In the genomic region with DNA sequence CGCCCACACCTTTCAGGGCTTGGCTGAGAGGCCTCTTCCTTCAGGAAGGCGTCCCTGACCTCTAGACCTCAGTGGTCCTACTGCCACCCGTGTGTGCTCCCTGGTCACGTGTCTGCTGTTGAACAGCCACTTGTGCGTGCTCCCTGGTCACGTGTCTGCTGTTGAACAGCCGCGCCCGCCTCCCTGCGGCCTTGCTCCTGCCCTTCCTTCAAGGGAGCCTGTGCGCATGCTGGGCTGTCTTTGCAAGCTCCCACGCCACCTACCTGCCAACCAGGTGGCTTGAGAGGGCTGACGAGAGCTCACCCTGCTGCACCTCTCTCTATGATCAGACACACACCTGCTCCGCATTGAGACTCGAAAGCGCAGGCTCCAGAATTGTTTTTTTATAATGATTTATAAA, we compare ENCODE assay signal across 1 cellular context.
TF ChIP-seq lines count a peak whose summit lies in the region.

No MANE protein-coding gene starts in this region.

TF ChIP-seq in K562, 482 proteins besides CTCF, POLR2A, EP300 and RAD21 (continued from another document):
- TF ChIP-seq, protein P1, sequence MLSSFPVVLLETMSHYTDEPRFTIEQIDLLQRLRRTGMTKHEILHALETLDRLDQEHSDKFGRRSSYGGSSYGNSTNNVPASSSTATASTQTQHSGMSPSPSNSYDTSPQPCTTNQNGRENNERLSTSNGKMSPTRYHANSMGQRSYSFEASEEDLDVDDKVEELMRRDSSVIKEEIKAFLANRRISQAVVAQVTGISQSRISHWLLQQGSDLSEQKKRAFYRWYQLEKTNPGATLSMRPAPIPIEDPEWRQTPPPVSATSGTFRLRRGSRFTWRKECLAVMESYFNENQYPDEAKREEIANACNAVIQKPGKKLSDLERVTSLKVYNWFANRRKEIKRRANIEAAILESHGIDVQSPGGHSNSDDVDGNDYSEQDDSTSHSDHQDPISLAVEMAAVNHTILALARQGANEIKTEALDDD (IDR thresholded peaks at IDR 0.05) = no peak
- TF ChIP-seq PCBP2 (IDR thresholded peaks at IDR 0.05; ENCODE audit: low read depth, low read length, poor library complexity, severe bottlenecking) = no peak
- TF ChIP-seq MTF1 (CRISPR knock-in tag; IDR thresholded peaks at IDR 0.05; ENCODE audit: borderline replicate concordance) = no peak
- TF ChIP-seq, protein P2, sequence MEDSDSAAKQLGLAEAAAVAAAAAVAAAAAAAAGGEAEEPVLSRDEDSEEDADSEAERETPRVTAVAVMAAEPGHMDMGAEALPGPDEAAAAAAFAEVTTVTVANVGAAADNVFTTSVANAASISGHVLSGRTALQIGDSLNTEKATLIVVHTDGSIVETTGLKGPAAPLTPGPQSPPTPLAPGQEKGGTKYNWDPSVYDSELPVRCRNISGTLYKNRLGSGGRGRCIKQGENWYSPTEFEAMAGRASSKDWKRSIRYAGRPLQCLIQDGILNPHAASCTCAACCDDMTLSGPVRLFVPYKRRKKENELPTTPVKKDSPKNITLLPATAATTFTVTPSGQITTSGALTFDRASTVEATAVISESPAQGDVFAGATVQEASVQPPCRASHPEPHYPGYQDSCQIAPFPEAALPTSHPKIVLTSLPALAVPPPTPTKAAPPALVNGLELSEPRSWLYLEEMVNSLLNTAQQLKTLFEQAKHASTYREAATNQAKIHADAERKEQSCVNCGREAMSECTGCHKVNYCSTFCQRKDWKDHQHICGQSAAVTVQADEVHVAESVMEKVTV (CRISPR knock-in tag; IDR thresholded peaks at IDR 0.05) = no peak
- peak; percentile 24; the same call in 1 of the 2 replicates for TF ChIP-seq L3MBTL2 (IDR thresholded peaks at IDR 0.05)
- TF ChIP-seq SREBF1 (IDR thresholded peaks at IDR 0.05; ENCODE audit: borderline replicate concordance, low read depth, low read length) = no peak
- TF ChIP-seq, protein P3, sequence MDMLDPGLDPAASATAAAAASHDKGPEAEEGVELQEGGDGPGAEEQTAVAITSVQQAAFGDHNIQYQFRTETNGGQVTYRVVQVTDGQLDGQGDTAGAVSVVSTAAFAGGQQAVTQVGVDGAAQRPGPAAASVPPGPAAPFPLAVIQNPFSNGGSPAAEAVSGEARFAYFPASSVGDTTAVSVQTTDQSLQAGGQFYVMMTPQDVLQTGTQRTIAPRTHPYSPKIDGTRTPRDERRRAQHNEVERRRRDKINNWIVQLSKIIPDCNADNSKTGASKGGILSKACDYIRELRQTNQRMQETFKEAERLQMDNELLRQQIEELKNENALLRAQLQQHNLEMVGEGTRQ (CRISPR knock-in tag; IDR thresholded peaks at IDR 0.05) = peak; percentile 88
- peak; percentile 78 for TF ChIP-seq BHLHE40 (IDR thresholded peaks at IDR 0.05; ENCODE audit: low read length)
- TF ChIP-seq CBFA2T2 (conservative IDR thresholded peaks at IDR 0.05) = peak; percentile 39; the same call in 1 of the 2 replicates
- no peak for TF ChIP-seq TCF7L2 (IDR thresholded peaks at IDR 0.05; ENCODE audit: low read depth, low read length)
- TF ChIP-seq, protein P4, sequence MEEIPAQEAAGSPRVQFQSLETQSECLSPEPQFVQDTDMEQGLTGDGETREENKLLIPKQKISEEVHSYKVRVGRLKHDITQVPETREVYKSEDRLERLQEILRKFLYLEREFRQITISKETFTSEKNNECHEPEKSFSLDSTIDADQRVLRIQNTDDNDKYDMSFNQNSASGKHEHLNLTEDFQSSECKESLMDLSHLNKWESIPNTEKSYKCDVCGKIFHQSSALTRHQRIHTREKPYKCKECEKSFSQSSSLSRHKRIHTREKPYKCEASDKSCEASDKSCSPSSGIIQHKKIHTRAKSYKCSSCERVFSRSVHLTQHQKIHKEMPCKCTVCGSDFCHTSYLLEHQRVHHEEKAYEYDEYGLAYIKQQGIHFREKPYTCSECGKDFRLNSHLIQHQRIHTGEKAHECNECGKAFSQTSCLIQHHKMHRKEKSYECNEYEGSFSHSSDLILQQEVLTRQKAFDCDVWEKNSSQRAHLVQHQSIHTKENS (CRISPR knock-in tag; IDR thresholded peaks at IDR 0.05) = no peak
- no peak for TF ChIP-seq BRCA1 (IDR thresholded peaks at IDR 0.05)
- TF ChIP-seq BRCA1 (CRISPR knock-in tag; IDR thresholded peaks at IDR 0.05) = no peak
- TF ChIP-seq RAD51 (IDR thresholded peaks at IDR 0.05; ENCODE audit: borderline replicate concordance, low read depth) = peak; percentile 85
- no peak for TF ChIP-seq KDM5B (IDR thresholded peaks at IDR 0.05; ENCODE audit: insufficient replicate concordance, low read depth, low read length)
- no peak for TF ChIP-seq ZNF431 (CRISPR knock-in tag; IDR thresholded peaks at IDR 0.05)
- TF ChIP-seq POLR2B (IDR thresholded peaks at IDR 0.05; ENCODE audit: low read depth, partially characterized antibody) = no peak
- no peak for TF ChIP-seq ZNF644 (tag; IDR thresholded peaks at IDR 0.05; ENCODE audit: low read depth)
- TF ChIP-seq NRF1 (conservative IDR thresholded peaks at IDR 0.05 in 1 of 2, IDR thresholded peaks at IDR 0.05 in 1 of 2) = peak; percentile 66 to 72
- no peak for TF ChIP-seq HIVEP1 (CRISPR knock-in tag; IDR thresholded peaks at IDR 0.05)
- no peak for TF ChIP-seq STAT5B (CRISPR knock-in tag; IDR thresholded peaks at IDR 0.05)
- no peak for TF ChIP-seq PHF8 (IDR thresholded peaks at IDR 0.05; ENCODE audit: borderline replicate concordance, low read length)
- no peak for TF ChIP-seq NR2F6 (CRISPR knock-in tag; IDR thresholded peaks at IDR 0.05)
- TF ChIP-seq ETV5 (CRISPR knock-in tag; IDR thresholded peaks at IDR 0.05; ENCODE audit: low read depth) = no peak
- no peak for TF ChIP-seq PTBP1 (IDR thresholded peaks at IDR 0.05; ENCODE audit: low read depth, low read length)
- TF ChIP-seq, protein P5, sequence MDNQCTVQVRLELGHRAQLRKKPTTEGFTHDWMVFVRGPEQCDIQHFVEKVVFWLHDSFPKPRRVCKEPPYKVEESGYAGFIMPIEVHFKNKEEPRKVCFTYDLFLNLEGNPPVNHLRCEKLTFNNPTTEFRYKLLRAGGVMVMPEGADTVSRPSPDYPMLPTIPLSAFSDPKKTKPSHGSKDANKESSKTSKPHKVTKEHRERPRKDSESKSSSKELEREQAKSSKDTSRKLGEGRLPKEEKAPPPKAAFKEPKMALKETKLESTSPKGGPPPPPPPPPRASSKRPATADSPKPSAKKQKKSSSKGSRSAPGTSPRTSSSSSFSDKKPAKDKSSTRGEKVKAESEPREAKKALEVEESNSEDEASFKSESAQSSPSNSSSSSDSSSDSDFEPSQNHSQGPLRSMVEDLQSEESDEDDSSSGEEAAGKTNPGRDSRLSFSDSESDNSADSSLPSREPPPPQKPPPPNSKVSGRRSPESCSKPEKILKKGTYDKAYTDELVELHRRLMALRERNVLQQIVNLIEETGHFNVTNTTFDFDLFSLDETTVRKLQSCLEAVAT (IDR thresholded peaks at IDR 0.05) = no peak
- TF ChIP-seq, protein P6, sequence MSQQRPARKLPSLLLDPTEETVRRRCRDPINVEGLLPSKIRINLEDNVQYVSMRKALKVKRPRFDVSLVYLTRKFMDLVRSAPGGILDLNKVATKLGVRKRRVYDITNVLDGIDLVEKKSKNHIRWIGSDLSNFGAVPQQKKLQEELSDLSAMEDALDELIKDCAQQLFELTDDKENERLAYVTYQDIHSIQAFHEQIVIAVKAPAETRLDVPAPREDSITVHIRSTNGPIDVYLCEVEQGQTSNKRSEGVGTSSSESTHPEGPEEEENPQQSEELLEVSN (IDR thresholded peaks at IDR 0.05; ENCODE audit: borderline replicate concordance in 1 of 2, extremely low read depth in 1 of 2, insufficient read depth in 1 of 2, insufficient read length in 1 of 2, low read depth in 1 of 2, low read length in 1 of 2, poor library complexity in 1 of 2, severe bottlenecking in 1 of 2) = peak in 1 of 2 experiments; percentile 48
- no peak for TF ChIP-seq ILF3 (IDR thresholded peaks at IDR 0.05; ENCODE audit: borderline replicate concordance)
- TF ChIP-seq, protein P7, sequence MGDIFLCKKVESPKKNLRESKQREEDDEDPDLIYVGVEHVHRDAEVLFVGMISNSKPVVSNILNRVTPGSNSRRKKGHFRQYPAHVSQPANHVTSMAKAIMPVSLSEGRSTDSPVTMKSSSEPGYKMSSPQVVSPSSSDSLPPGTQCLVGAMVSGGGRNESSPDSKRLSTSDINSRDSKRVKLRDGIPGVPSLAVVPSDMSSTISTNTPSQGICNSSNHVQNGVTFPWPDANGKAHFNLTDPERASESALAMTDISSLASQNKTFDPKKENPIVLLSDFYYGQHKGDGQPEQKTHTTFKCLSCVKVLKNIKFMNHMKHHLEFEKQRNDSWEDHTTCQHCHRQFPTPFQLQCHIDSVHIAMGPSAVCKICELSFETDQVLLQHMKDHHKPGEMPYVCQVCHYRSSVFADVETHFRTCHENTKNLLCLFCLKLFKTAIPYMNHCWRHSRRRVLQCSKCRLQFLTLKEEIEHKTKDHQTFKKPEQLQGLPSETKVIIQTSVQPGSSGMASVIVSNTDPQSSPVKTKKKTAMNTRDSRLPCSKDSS (IDR thresholded peaks at IDR 0.05; ENCODE audit: low read depth, partially characterized antibody) = no peak
- no peak for TF ChIP-seq ZNF584 (CRISPR knock-in tag; IDR thresholded peaks at IDR 0.05; ENCODE audit: low read depth)
- TF ChIP-seq MXI1 (IDR thresholded peaks at IDR 0.05; ENCODE audit: low read depth, low read length) = no peak
- TF ChIP-seq KLF6 (CRISPR knock-in tag; IDR thresholded peaks at IDR 0.05; ENCODE audit: borderline replicate concordance) = no peak
- TF ChIP-seq, protein P8, sequence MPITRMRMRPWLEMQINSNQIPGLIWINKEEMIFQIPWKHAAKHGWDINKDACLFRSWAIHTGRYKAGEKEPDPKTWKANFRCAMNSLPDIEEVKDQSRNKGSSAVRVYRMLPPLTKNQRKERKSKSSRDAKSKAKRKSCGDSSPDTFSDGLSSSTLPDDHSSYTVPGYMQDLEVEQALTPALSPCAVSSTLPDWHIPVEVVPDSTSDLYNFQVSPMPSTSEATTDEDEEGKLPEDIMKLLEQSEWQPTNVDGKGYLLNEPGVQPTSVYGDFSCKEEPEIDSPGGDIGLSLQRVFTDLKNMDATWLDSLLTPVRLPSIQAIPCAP (CRISPR knock-in tag; IDR thresholded peaks at IDR 0.05; ENCODE audit: borderline replicate concordance) = no peak
- no peak for TF ChIP-seq BDP1 (IDR thresholded peaks at IDR 0.05; ENCODE audit: insufficient read depth, insufficient read length)
TF ChIP-seq in K562: peak in this region for 10.
